Comparison of ENCODE assay signal across 9 cellular contexts in the genomic region with DNA sequence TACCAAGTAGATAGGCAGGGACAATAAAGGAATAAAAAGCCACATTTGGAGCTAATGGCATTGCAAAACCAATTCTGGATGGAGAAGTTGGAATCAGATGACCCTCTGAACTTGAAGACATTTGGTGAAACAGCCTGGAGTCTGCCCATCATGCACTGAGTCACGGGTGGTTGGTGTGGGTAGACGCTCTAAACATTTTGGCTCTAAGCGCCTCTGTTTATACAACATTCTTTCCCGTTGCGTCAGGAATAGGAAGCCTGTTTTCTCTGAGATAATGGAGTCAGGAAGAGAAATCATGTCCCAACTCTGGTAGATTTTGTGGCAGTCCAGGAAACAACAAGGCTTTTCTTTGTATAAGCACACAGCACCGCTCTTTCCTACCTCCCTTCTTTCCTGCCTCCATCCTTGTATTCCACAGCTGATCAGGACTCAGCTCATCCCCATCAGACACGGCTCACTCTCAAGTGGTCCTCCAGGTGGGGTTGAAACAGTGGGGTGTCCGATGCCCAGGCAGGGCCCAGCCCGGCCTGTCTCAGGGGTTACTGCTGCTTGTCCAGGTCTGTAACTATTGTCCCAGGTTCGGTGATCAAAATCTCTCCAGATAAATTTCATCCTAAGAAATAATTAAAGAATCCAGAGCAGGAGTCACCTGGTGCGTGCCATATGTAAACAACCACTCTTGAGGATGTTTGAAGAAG. TPM values are rescaled to one million over a fixed set of nuclear protein-coding genes. Genes with fewer than 3 reads are reported as not detected.
A peak's percentile ranks its signal among the peaks of the same experiment; 100 is the strongest.
DNase-seq lines count a peak whose midpoint lies in the region; ATAC-seq and TF ChIP-seq lines count a peak whose summit lies in the region.
"Had no signal": no experiment of that assay in that cellular context is flagged by ENCODE, and none has a peak within 500 bp of the region (broad histone marks: within the 10 kb centered on the region; RNA-seq: fewer than 3 reads in every experiment).

No MANE protein-coding gene starts in this region.

- no peaks in the 10 kb centered on the region for H3K36me3 ChIP-seq in breast epithelium
- H3K36me3 ChIP-seq in stomach, result no peaks in the 10 kb centered on the region
- H3K36me3 ChIP-seq in effector memory CD4-positive, alpha-beta T cell (ENCODE audit: control insufficient read depth, insufficient read depth, low read length), result no peaks in the 10 kb centered on the region

- H3K4me1 ChIP-seq in breast epithelium (no peaks in the 10 kb centered on the region), stomach (peaks cover 13 to 43% (median 25%) of the 10 kb centered on the region in 4 donors)
- H3K4me1 ChIP-seq in effector memory CD4-positive, alpha-beta T cell (ENCODE audit: control insufficient read depth, insufficient read depth, low read length, poor library complexity, severe bottlenecking), result no peaks in the 10 kb centered on the region

- intact Hi-C loops in breast epithelium (cut with DNase I; ENCODE audit: low total_unique reads), result no loop called here
- intact Hi-C loops in stomach (cut with DNase I; ENCODE audit: low total_unique reads), result no loop called here

- peak; percentile 39 for DNase-seq in HPDE6-E6E7 (ENCODE audit: extremely low spot score)
- DNase-seq in breast epithelium (ENCODE audit: low spot score in 2 of 2), result peak in 1 of 2 donors; percentile 32
- peak; percentile 51 for DNase-seq in inferior parietal cortex (ENCODE audit: extremely low spot score)
- DNase-seq in stomach, result no peak
- DNase-seq in effector memory CD4-positive, alpha-beta T cell, result no peak
- no peak for DNase-seq in central memory CD4-positive, alpha-beta T cell

- H3K36me3 Mint-ChIP-seq in activated T-helper 17 cell treated with anti-CD3 and anti-CD28 coated beads, Interleukin-2, amount 50 U/mL, for 72 hours (ENCODE audit: low read depth), result no peaks in the 10 kb centered on the region

- ATAC-seq in HG02970 (IDR thresholded peaks at IDR 0.05; ENCODE audit: low FRiP score, unreplicated experiment), result no peak
- no peak for ATAC-seq in activated T-helper 17 cell treated with anti-CD3 and anti-CD28 coated beads, Interleukin-2, amount 50 U/mL, for 72 hours (replicated peaks)

- H3K27me3 Mint-ChIP-seq in activated T-helper 17 cell treated with anti-CD3 and anti-CD28 coated beads, Interleukin-2, amount 50 U/mL, for 72 hours, result no peaks in the 10 kb centered on the region

- TF ChIP-seq CTCF in breast epithelium (IDR thresholded peaks at IDR 0.05), result no peak
- TF ChIP-seq CTCF in stomach (IDR thresholded peaks at IDR 0.05), result no peak

- no peak for TF ChIP-seq POLR2A in breast epithelium (IDR thresholded peaks at IDR 0.05)
- no peak for TF ChIP-seq POLR2A in stomach (IDR thresholded peaks at IDR 0.05)

- H3K27ac ChIP-seq in breast epithelium (peak overlapping the region; percentile 60 to 85), stomach (peak overlapping the region; percentile 27 to 80 (median 76))
- no peak overlapping the region for H3K27ac ChIP-seq in effector memory CD4-positive, alpha-beta T cell (ENCODE audit: insufficient read depth, low read length, poor library complexity, severe bottlenecking)
- H3K27ac ChIP-seq: HL-60 had no signal

- H3K27me3 ChIP-seq in breast epithelium (no peaks in the 10 kb centered on the region), stomach (no peaks in the 10 kb centered on the region)
- H3K27me3 ChIP-seq in effector memory CD4-positive, alpha-beta T cell (replicated peaks; ENCODE audit: control insufficient read depth, insufficient read depth, low read length, poor library complexity, severe bottlenecking), result no peaks in the 10 kb centered on the region

- H3K9me3 Mint-ChIP-seq in activated T-helper 17 cell treated with anti-CD3 and anti-CD28 coated beads, Interleukin-2, amount 50 U/mL, for 72 hours, result no peaks in the 10 kb centered on the region

- no peak overlapping the region for H3K4me3 ChIP-seq in breast epithelium
- no peak overlapping the region for H3K4me3 ChIP-seq in stomach
- H3K4me3 ChIP-seq in effector memory CD4-positive, alpha-beta T cell (ENCODE audit: insufficient read depth, low read depth, low read length, poor library complexity, severe bottlenecking), result no peak overlapping the region

- H3K9me3 ChIP-seq in breast epithelium (no peaks in the 10 kb centered on the region), stomach (no peaks in the 10 kb centered on the region)
- H3K9me3 ChIP-seq in effector memory CD4-positive, alpha-beta T cell (ENCODE audit: control insufficient read depth, low read length), result no peaks in the 10 kb centered on the region

- no peak overlapping the region for H3K4me3 Mint-ChIP-seq in activated T-helper 17 cell treated with anti-CD3 and anti-CD28 coated beads, Interleukin-2, amount 50 U/mL, for 72 hours

- WGBS in stomach, 5 donors, result 53 to 72% (median 67%) methylated on average over 11 of the region's 11 CpGs

- no peak overlapping the region for H3K27ac Mint-ChIP-seq in activated T-helper 17 cell treated with anti-CD3 and anti-CD28 coated beads, Interleukin-2, amount 50 U/mL, for 72 hours

- peaks cover 4% of the 10 kb centered on the region for H3K4me1 Mint-ChIP-seq in activated T-helper 17 cell treated with anti-CD3 and anti-CD28 coated beads, Interleukin-2, amount 50 U/mL, for 72 hours

- no peak for TF ChIP-seq EP300 in stomach (IDR thresholded peaks at IDR 0.05)

RNA-seq across cellular contexts. Expression of a gene that starts 12.1 kb away (rescaled TPM):
- total RNA-seq in breast epithelium (10 to 100 TPM in 1 of 3 donors, 1 to 10 TPM in 2; 2.5 to 13.4 (median 2.6) TPM), stomach (1 to 10 TPM in 3 of 5 donors, not detected in 2; 3.5 to 9.0 (median 5.5) TPM)
- under 1 TPM in 2 of 3 donors, not detected in 1; 0.25 to 0.46 TPM for polyA plus RNA-seq in stomach
- total RNA-seq in activated T-helper 17 cell treated with anti-CD3 and anti-CD28 coated beads, Interleukin-2, amount 50 U/mL, for 72 hours, result under 1 TPM; 0.28 to 0.32 TPM

RNA-seq across cellular contexts. Expression of a gene that starts 28.5 kb away (rescaled TPM):
- total RNA-seq in breast epithelium, result 100 to 1,000 TPM in 1 of 3 donors, 10 to 100 TPM in 2; 23.7 to 124 (median 56.4) TPM
- 100 to 1,000 TPM in 1 of 5 donors, 10 to 100 TPM in 4; 35.1 to 150 (median 85.2) TPM for total RNA-seq in stomach
- polyA plus RNA-seq in stomach, result 10 to 100 TPM; 10.9 to 60.2 (median 58.0) TPM
- total RNA-seq in activated T-helper 17 cell treated with anti-CD3 and anti-CD28 coated beads, Interleukin-2, amount 50 U/mL, for 72 hours, result 1 to 10 TPM; 1.3 to 1.5 TPM

Comparison
In these comparisons a context has a peak if more than half of its experiments do, and no peak if none do; other contexts are left out.
1. DNase-seq: peak in HPDE6-E6E7 (single experiment) and inferior parietal cortex (single experiment); none in stomach (single experiment), effector memory CD4-positive, alpha-beta T cell (0 of 3) and central memory CD4-positive, alpha-beta T cell (single experiment).
2. RNA of a gene that starts 28.5 kb away (total RNA-seq): 35.1 to 150 TPM in stomach and 23.7 to 124 TPM in breast epithelium; 1.3 to 1.5 TPM in activated T-helper 17 cell treated with anti-CD3 and anti-CD28 coated beads, Interleukin-2, amount 50 U/mL, for 72 hours; every median in the first group is over 10 times any median in the second.